2 cellular contexts compared by ENCODE assay signal in genomic region chr19:18044825-18045304, GRCh38.
TF ChIP-seq lines count a peak whose summit lies in the region.

No MANE protein-coding gene starts in this region.

TF ChIP-seq in HCT116, 20 proteins besides CTCF, POLR2A, EP300 and RAD21:
- TF ChIP-seq REST (IDR thresholded peaks at IDR 0.05; ENCODE audit: low read depth) = no peak
- no peak for TF ChIP-seq EGR1 (IDR thresholded peaks at IDR 0.05; ENCODE audit: low read depth)
- TF ChIP-seq ZFX (IDR thresholded peaks at IDR 0.05) = no peak
- TF ChIP-seq EZH2phosphoT487 (IDR thresholded peaks at IDR 0.05; ENCODE audit: borderline replicate concordance) = no peak
- no peak for TF ChIP-seq SRF (IDR thresholded peaks at IDR 0.05; ENCODE audit: low read depth)
- no peak for TF ChIP-seq ELF1 (IDR thresholded peaks at IDR 0.05; ENCODE audit: borderline replicate concordance, low read depth)
- TF ChIP-seq POLR2AphosphoS5 (IDR thresholded peaks at IDR 0.05; ENCODE audit: low read depth, low read length) = no peak
- TF ChIP-seq SP1 (IDR thresholded peaks at IDR 0.05; ENCODE audit: low read depth) = no peak

TF ChIP-seq in HepG2, 621 proteins besides CTCF, POLR2A, EP300 and RAD21:
- no peak for TF ChIP-seq SATB2 (CRISPR knock-in tag; IDR thresholded peaks at IDR 0.05)
- 0 out of 2 replicates have a peak, but pooled peaks have one; percentile 20 for TF ChIP-seq TFAP4 (IDR thresholded peaks at IDR 0.05; ENCODE audit: borderline replicate concordance, low read depth)
- 0 out of 2 replicates have a peak, but pooled peaks have one; percentile 5 for TF ChIP-seq ZNF292 (CRISPR knock-in tag; IDR thresholded peaks at IDR 0.05; ENCODE audit: borderline replicate concordance, low read depth)
